In genomic region chr2:161992526-161992925, GRCh38 we compare ENCODE assay signal across 7 cellular contexts.
DNase-seq lines count a peak whose midpoint lies in the region; ATAC-seq, FAIRE-seq and TF ChIP-seq lines count a peak whose summit lies in the region.

No MANE protein-coding gene starts in this region.

- no peaks in the 10 kb centered on the region for H3K27me3 ChIP-seq in MG63

- H3K4me3 Mint-ChIP-seq in activated naive CD4-positive, alpha-beta T cell treated with anti-CD3 and anti-CD28 coated beads for 36 hours: peak overlapping the region; percentile 78

- intact Hi-C loops in activated naive CD4-positive, alpha-beta T cell treated with anti-CD3 and anti-CD28 coated beads for 36 hours (cut with micrococcal nuclease): loop anchor here (1.0 to 5.0 kb wide), 10 partner anchors 11 to 325 kb away; partner anchors contain the start of gene IFIH1

- DNase-seq in MG63 (peak; percentile 42), NOMO-1 (lab: John Stamatoyannopoulos, UW; ENCODE audit: unreplicated experiment in 2 of 2) (no peak), HEK293T (ENCODE audit: extremely low spot score) (no peak), GM19239 (ENCODE audit: insufficient read length, low spot score) (no peak)
- DNase-seq in activated naive CD4-positive, alpha-beta T cell treated with anti-CD3 and anti-CD28 coated beads for 36 hours: peak; percentile 80
- peak; percentile 24 to 26 for DNase-seq in stimulated activated CD4-positive, alpha-beta T cell treated with anti-CD3 and anti-CD28 coated beads, Interleukin-4, amount 100 ng/mL, for 48 hours (ENCODE audit: low read depth in 2 of 2)

- H3K36me3 ChIP-seq in MG63: no peaks in the 10 kb centered on the region

- no peak overlapping the region for H3K4me3 ChIP-seq in MG63

- H3K36me3 Mint-ChIP-seq in activated naive CD4-positive, alpha-beta T cell treated with anti-CD3 and anti-CD28 coated beads for 36 hours (ENCODE audit: low read depth): peaks cover 4% of the 10 kb centered on the region

- H3K9me3 ChIP-seq in MG63: no peaks in the 10 kb centered on the region

- POLR2A ChIA-PET in HEK293T (lab: Yijun Ruan, JAX): no interaction called here

- ATAC-seq in GM21576 (IDR thresholded peaks at IDR 0.05; ENCODE audit: unreplicated experiment): peak; percentile 69

- no peaks in the 10 kb centered on the region for H3K9me3 Mint-ChIP-seq in activated naive CD4-positive, alpha-beta T cell treated with anti-CD3 and anti-CD28 coated beads for 36 hours

- H3K27ac Mint-ChIP-seq in activated naive CD4-positive, alpha-beta T cell treated with anti-CD3 and anti-CD28 coated beads for 36 hours: peak overlapping the region; percentile 97

- no peaks in the 10 kb centered on the region for H3K27me3 Mint-ChIP-seq in activated naive CD4-positive, alpha-beta T cell treated with anti-CD3 and anti-CD28 coated beads for 36 hours (ENCODE audit: low read depth)

- no peak for FAIRE-seq in GM19239 (lab: Jason Lieb, UNC)

- H3K4me1 Mint-ChIP-seq in activated naive CD4-positive, alpha-beta T cell treated with anti-CD3 and anti-CD28 coated beads for 36 hours (ENCODE audit: low read depth): peaks cover 49% of the 10 kb centered on the region

- CTCF ChIA-PET in activated naive CD4-positive, alpha-beta T cell treated with anti-CD3 and anti-CD28 coated beads for 36 hours (lab: Charles Lee): interaction anchor here (0.7 to 2.4 kb wide), 11 partner anchors 9 to 132 kb away, joined by 3 to 7 read pairs (median 4); partner anchors contain the start of gene DPP4
- CTCF ChIA-PET in HEK293T (lab: Yijun Ruan, JAX): no interaction called here

TF ChIP-seq in HEK293T, 16 proteins besides CTCF, POLR2A, EP300 and RAD21:
- TF ChIP-seq ZNF384 (IDR thresholded peaks at IDR 0.05): no peak
- no peak for TF ChIP-seq SP1 (IDR thresholded peaks at IDR 0.05)
- TF ChIP-seq ELF4 (IDR thresholded peaks at IDR 0.05): no peak
- no peak for TF ChIP-seq ARNT (IDR thresholded peaks at IDR 0.05)
- TF ChIP-seq BHLHE40 (IDR thresholded peaks at IDR 0.05; ENCODE audit: borderline replicate concordance): no peak
- no peak for TF ChIP-seq SUZ12 (IDR thresholded peaks at IDR 0.05)
- no peak for TF ChIP-seq FOXK2 (IDR thresholded peaks at IDR 0.05)
- TF ChIP-seq CTBP1 (IDR thresholded peaks at IDR 0.05; ENCODE audit: borderline replicate concordance): no peak
- no peak for TF ChIP-seq FOXA1 (IDR thresholded peaks at IDR 0.05)
- TF ChIP-seq PKNOX1 (IDR thresholded peaks at IDR 0.05): no peak
- no peak for TF ChIP-seq NFRKB (IDR thresholded peaks at IDR 0.05)

Comparison
In these comparisons a context has a peak if more than half of its experiments do, and no peak if none do; other contexts are left out.
1. DNase-seq: peak in MG63 (single experiment), activated naive CD4-positive, alpha-beta T cell treated with anti-CD3 and anti-CD28 coated beads for 36 hours (single experiment) and stimulated activated CD4-positive, alpha-beta T cell treated with anti-CD3 and anti-CD28 coated beads, Interleukin-4, amount 100 ng/mL, for 48 hours (2 of 2); none in NOMO-1 (0 of 2), HEK293T (single experiment) and GM19239 (single experiment).